8 cellular contexts compared by ENCODE assay signal in genomic region chr16:30953511-30954124, GRCh38. TPM values are rescaled to one million over a fixed set of nuclear protein-coding genes. Genes with fewer than 3 reads are reported as not detected.
DNase-seq lines count a peak whose midpoint lies in the region; ATAC-seq and TF ChIP-seq lines count a peak whose summit lies in the region.

No MANE protein-coding gene starts in this region.

- TF ChIP-seq CTCF in neutrophil (IDR thresholded peaks at IDR 0.05) (peak; percentile 45), type B pancreatic cell (conservative IDR thresholded peaks at IDR 0.05) (peak; percentile 89)

- H3K27me3 Mint-ChIP-seq in type B pancreatic cell = no peaks in the 10 kb centered on the region

- peak; percentile 20 for TF ChIP-seq POLR2A in erythroblast (IDR thresholded peaks at IDR 0.05; ENCODE audit: low read length)

- no peak for ATAC-seq in esophagus mucosa

- peaks cover 15% of the 10 kb centered on the region for H3K4me1 Mint-ChIP-seq in type B pancreatic cell (ENCODE audit: unreplicated experiment)

- H3K4me1 ChIP-seq in NT2/D1 (ENCODE audit: insufficient read depth, insufficient read length) = peaks cover 16% of the 10 kb centered on the region
- H3K4me1 ChIP-seq in neutrophil (ENCODE audit: control insufficient read depth in 1 of 2, insufficient read depth in 1 of 2, low read depth in 1 of 2, low read length in 1 of 2) = peaks cover 33 to 41% of the 10 kb centered on the region in 2 experiments

- H3K27ac Mint-ChIP-seq in type B pancreatic cell = peak overlapping the region; percentile 59

- DNase-seq in CMK (ENCODE audit: low read depth) (peak; percentile 61), HT-29 (ENCODE audit: low spot score) (peak; percentile 74), NT2/D1 (ENCODE audit: low read depth, low spot score) (peak; percentile 90), erythroblast (lab: John Stamatoyannopoulos, UW) (peak; percentile 88 to 89), type B pancreatic cell (ENCODE audit: extremely low spot score, unreplicated experiment) (peak; percentile 83)
- DNase-seq in activated CD8-positive, alpha-beta memory T cell treated with anti-CD3 and anti-CD28 coated beads, Interleukin-2, amount 50 U/mL, for 48 hours = peak; percentile 81

- H3K9ac ChIP-seq in NT2/D1 (ENCODE audit: insufficient read length, low read depth) = peak overlapping the region; percentile 12

- H3K36me3 Mint-ChIP-seq in type B pancreatic cell = no peaks in the 10 kb centered on the region

- H3K9me3 ChIP-seq in NT2/D1 (ENCODE audit: insufficient read depth, low read length) (no peaks in the 10 kb centered on the region), neutrophil (no peaks in the 10 kb centered on the region)

- H3K27ac ChIP-seq in neutrophil = peak overlapping the region; percentile 50

- H3K4me3 Mint-ChIP-seq in type B pancreatic cell = peak overlapping the region; percentile 41

- H3K27me3 ChIP-seq in NT2/D1 (ENCODE audit: insufficient read depth, insufficient read length) (no peaks in the 10 kb centered on the region), neutrophil (no peaks in the 10 kb centered on the region)

- no peaks in the 10 kb centered on the region for H3K9me3 Mint-ChIP-seq in type B pancreatic cell

- peaks cover 7% of the 10 kb centered on the region for H3K36me3 ChIP-seq in NT2/D1 (ENCODE audit: insufficient read depth, insufficient read length, low read length)
- H3K36me3 ChIP-seq in neutrophil = peaks cover 22% of the 10 kb centered on the region

- H3K4me3 ChIP-seq in NT2/D1 (ENCODE audit: insufficient read length, low read depth) = no peak overlapping the region
- H3K4me3 ChIP-seq in neutrophil (ENCODE audit: low read depth in 1 of 2, low read length in 1 of 2) = no peak overlapping the region

RNA-seq across cellular contexts. Expression of gene SETD1A, which starts 3.9 kb away (rescaled TPM):
- 7.7 and 9.8 TPM in 2 replicates for total RNA-seq in HT-29 (2014; rRNA removed; shearing (Covaris generic))
- total RNA-seq in type B pancreatic cell (ENCODE audit: low replicate concordance) (19.3 and 25.0 TPM in 2 replicates), esophagus mucosa (8.2 TPM)

RNA-seq across cellular contexts. Expression of gene ORAI3, which starts 4.8 kb away (rescaled TPM):
- 16.9 and 22.9 TPM in 2 replicates for total RNA-seq in HT-29 (2014; rRNA removed; shearing (Covaris generic))
- 18.7 and 19.4 TPM in 2 replicates for total RNA-seq in type B pancreatic cell (ENCODE audit: low replicate concordance)
- 9.8 TPM for total RNA-seq in esophagus mucosa

RNA-seq across cellular contexts. Expression of gene FBXL19, which starts 30.2 kb away (rescaled TPM):
- 42.6 and 43.3 TPM in 2 replicates for total RNA-seq in HT-29 (2014; rRNA removed; shearing (Covaris generic))
- total RNA-seq in type B pancreatic cell (ENCODE audit: low replicate concordance) (29.0 and 46.4 TPM in 2 replicates), esophagus mucosa (19.2 TPM)

RNA-seq across cellular contexts. Expression of gene HSD3B7, which starts 31.4 kb away (rescaled TPM):
- total RNA-seq in HT-29 (2014; rRNA removed; shearing (Covaris generic)) = 24.7 and 28.9 TPM in 2 replicates
- 5.8 and 6.9 TPM in 2 replicates for total RNA-seq in type B pancreatic cell (ENCODE audit: low replicate concordance)
- 14.5 TPM for total RNA-seq in esophagus mucosa

RNA-seq across cellular contexts. Expression of gene STX1B, which starts 56.8 kb away (rescaled TPM):
- not detected in 2 replicates for total RNA-seq in HT-29 (2014; rRNA removed; shearing (Covaris generic))
- total RNA-seq in type B pancreatic cell (ENCODE audit: low replicate concordance) = 1.0 and 9.9 TPM in 2 replicates
- total RNA-seq in esophagus mucosa = 0.80 TPM
